Comparison of ENCODE assay signal across 31 cellular contexts in genomic region chr20:61220131-61220530, GRCh38. TPM values are rescaled to one million over a fixed set of nuclear protein-coding genes. Genes with fewer than 3 reads are reported as not detected.
"Had no signal": no experiment of that assay in that cellular context is flagged by ENCODE, and none has a peak within 500 bp of the region (broad histone marks: within the 10 kb centered on the region; RNA-seq: fewer than 3 reads in every experiment).

No MANE protein-coding gene starts in this region.

- H3K4me1 ChIP-seq: ascending aorta, body of pancreas had no signal

- H3K9me3 ChIP-seq: ascending aorta, body of pancreas had no signal

- H3K27me3 ChIP-seq: ascending aorta, body of pancreas, cardiac muscle cell had no signal

- ATAC-seq: activated naive CD4-positive, alpha-beta T cell treated with anti-CD3 and anti-CD28 coated beads, Interleukin-2, amount 50 U/mL, for 72 hours; activated naive CD8-positive, alpha-beta T cell treated with anti-CD3 and anti-CD28 coated beads, Interleukin-2, amount 50 U/mL, for 24 hours; activated T-cell treated with anti-CD3 and anti-CD28 coated beads, Interleukin-2, amount 50 U/mL, for 4 hours; body of pancreas; Panc1; T-helper 17 cell had no signal

- H3K27ac ChIP-seq: ascending aorta, body of pancreas, cardiac muscle cell had no signal

- H3K4me3 ChIP-seq: ascending aorta, body of pancreas, cardiac muscle cell had no signal

- H3K36me3 ChIP-seq: ascending aorta, cardiac muscle cell had no signal

- DNase-seq: activated B cell treated with CpG ODN at 0.5 μM for 24 hours; activated CD4-positive, alpha-beta memory T cell treated with anti-CD3 and anti-CD28 coated beads for 36 hours; activated CD4-positive, alpha-beta T cell treated with anti-CD3 and anti-CD28 coated beads, Interleukin-2, amount 10 ng/mL, durations not matched to agents 7 days and 5 days; activated CD8-positive, alpha-beta memory T cell treated with anti-CD3 and anti-CD28 coated beads for 24 hours; activated effector memory CD4-positive, alpha-beta T cell treated with anti-CD3 and anti-CD28 coated beads, Interleukin-2, amount 50 U/mL, for 16 hours; activated naive CD4-positive, alpha-beta T cell treated with Interleukin-2 at 50 U/mL for 16 hours; activated naive CD8-positive, alpha-beta T cell treated with anti-CD3 and anti-CD28 coated beads, Interleukin-2, amount 50 U/mL, for 24 hours; activated T-cell treated with anti-CD3 and anti-CD28 coated beads, Interleukin-2, amount 50 U/mL, for 4 hours; amniotic stem cell; body of pancreas; cerebellar nuclear complex; KG1; MM.1S; NCI-H1105 treated with DMSO at 0.1 percent for 48 hours; NCI-H146; NCI-H187 treated with DMSO at 0.1 percent for 48 hours; NCI-H2081 treated with DMSO at 0.1 percent for 48 hours; NCI-H446; NCI-H524 treated with DMSO at 0.1 percent for 48 hours; NCI-H82; OCI-M1; RPMI8226; SHP77 treated with DMSO at 0.1 percent for 48 hours; T-helper 17 cell; T-helper 9 cell had no signal

RNA-seq across cellular contexts. Expression of gene CDH4, which starts 31.9 kb away (rescaled TPM):
- total RNA-seq: activated B cell treated with CpG ODN at 0.5 μM for 24 hours; activated CD4-positive, alpha-beta T cell treated with anti-CD3 and anti-CD28 coated beads, Interleukin-2, amount 10 ng/mL, durations not matched to agents 7 days and 5 days; ascending aorta; SK-MEL-5 had no signal
- polyA plus RNA-seq: IgD-negative memory B cell had no signal
